Comparison of ENCODE assay signal across 23 cellular contexts in the genomic region with DNA sequence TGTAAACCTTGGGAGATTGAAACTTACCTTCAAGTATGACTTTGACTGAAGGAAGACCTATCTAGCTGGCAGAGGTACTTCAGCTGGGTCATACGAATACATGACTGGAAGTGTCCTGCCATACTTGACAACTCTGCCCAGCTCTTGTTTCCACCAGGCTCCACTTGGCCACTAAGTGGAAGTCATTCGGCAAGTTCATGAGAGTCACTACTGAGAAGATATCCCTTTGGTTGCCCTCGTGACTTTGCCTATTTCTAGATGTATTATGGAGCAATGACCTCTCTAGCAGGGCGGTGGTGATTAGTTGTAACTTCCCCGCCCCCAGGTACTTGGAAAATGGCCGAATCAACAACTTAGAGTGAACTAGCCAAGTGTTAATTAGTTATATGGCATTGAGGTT. TPM values are rescaled to one million over a fixed set of nuclear protein-coding genes. Genes with fewer than 3 reads are reported as not detected.
"Had no signal": no experiment of that assay in that cellular context is flagged by ENCODE, and none has a peak within 500 bp of the region (broad histone marks: within the 10 kb centered on the region; RNA-seq: fewer than 3 reads in every experiment).

No MANE protein-coding gene starts in this region.

- H3K4me1 ChIP-seq: SJCRH30 had no signal

- DNase-seq: IMR-90, Karpas-422, KG1, MG63, NCI-H1092, NCI-H1105 treated with DMSO at 0.1 percent for 48 hours, NCI-H1417 treated with DMSO at 0.1 percent for 48 hours, NCI-H187, NCI-H2029, NCI-H2081 treated with DMSO at 0.1 percent for 48 hours, NCI-H2171, NCI-H226, NCI-H446, NCI-H510A, NCI-H524 treated with DMSO at 0.1 percent for 48 hours, NCI-H69, NCI-H774, RPMI8226, SHP77 treated with DMSO at 0.1 percent for 48 hours, SJCRH30 had no signal

- H3K27me3 ChIP-seq: MG63 had no signal

- H3K9me3 ChIP-seq: MG63, SJCRH30 had no signal

- H3K27ac ChIP-seq: SJCRH30 had no signal

- ATAC-seq: HepG2, SK-N-SH treated with all-trans-retinoic acid at 6 μM for 48 hours had no signal

- H3K4me3 ChIP-seq: MG63, SJCRH30 had no signal

- H3K36me3 ChIP-seq: MG63, SJCRH30 had no signal

RNA-seq across cellular contexts. Expression of a gene that starts 8.6 kb away (rescaled TPM):
- total RNA-seq: HepG2, HT1080, SJCRH30 had no signal
- polyA plus RNA-seq: HepG2 had no signal
